11 cellular contexts compared by ENCODE assay signal in genomic region chr7:44258865-44259546, GRCh38. TPM values are rescaled to one million over a fixed set of nuclear protein-coding genes. Genes with fewer than 3 reads are reported as not detected.
DNase-seq lines count a peak whose midpoint lies in the region; ATAC-seq and TF ChIP-seq lines count a peak whose summit lies in the region.
"Had no signal": no experiment of that assay in that cellular context is flagged by ENCODE, and none has a peak within 500 bp of the region (broad histone marks: within the 10 kb centered on the region; RNA-seq: fewer than 3 reads in every experiment).

No MANE protein-coding gene starts in this region.

- no peaks in the 10 kb centered on the region for H4K20me1 ChIP-seq in DOHH2 (ENCODE audit: control insufficient read depth, insufficient read depth, low read depth, low read length)

- intact Hi-C loops in esophagus squamous epithelium (cut with DNase I): no loop called here
- intact Hi-C loops in sigmoid colon (cut with DNase I): no loop called here

- TF ChIP-seq EP300 in sigmoid colon (IDR thresholded peaks at IDR 0.05): no peak

- 61 to 75% methylated on average over 1 to 3 of the region's 14 CpGs for WGBS in esophagus squamous epithelium, 2 donors
- WGBS in sigmoid colon, 2 donors: 87 to 93% methylated on average over 14 of the region's 14 CpGs

- H3K9me2 ChIP-seq in DOHH2 (replicated peaks; ENCODE audit: control insufficient read depth, low read length): no peaks in the 10 kb centered on the region

- DNase-seq in activated CD8-positive, alpha-beta memory T cell treated with anti-CD3 and anti-CD28 coated beads, Interleukin-2, amount 50 U/mL, for 48 hours: peak; percentile 64
- DNase-seq in esophagus squamous epithelium (lab: John Stamatoyannopoulos, UW) (no peak), sigmoid colon (no peak), SKM-1 treated with dmso at 0.1 percent for 144 hours (lab: John Stamatoyannopoulos, UW; ENCODE audit: unreplicated experiment) (no peak), Kasumi-1 (lab: John Stamatoyannopoulos, UW) (no peak)
- no peak for DNase-seq in effector CD4-positive, alpha-beta T cell
- DNase-seq: KBM-7, NCI-H510A treated with DMSO at 0.1 percent for 48 hours, retina had no signal

- H3K79me2 ChIP-seq in DOHH2 (ENCODE audit: control insufficient read depth, low read length): no peaks in the 10 kb centered on the region

- H3K9me3 ChIP-seq in DOHH2 (ENCODE audit: control insufficient read depth, insufficient read depth, low read length) (peaks cover 6% of the 10 kb centered on the region; the same call in 1 of the 2 replicates), esophagus squamous epithelium (no peaks in the 10 kb centered on the region), sigmoid colon (no peaks in the 10 kb centered on the region)

- TF ChIP-seq CTCF in DOHH2 (IDR thresholded peaks at IDR 0.05; ENCODE audit: low read depth, low read length, poor library complexity, severe bottlenecking): no peak
- TF ChIP-seq CTCF in esophagus squamous epithelium (IDR thresholded peaks at IDR 0.05): no peak
- no peak for TF ChIP-seq CTCF in sigmoid colon (IDR thresholded peaks at IDR 0.05)

- no peak for ATAC-seq in GM19328 (IDR thresholded peaks at IDR 0.05; ENCODE audit: unreplicated experiment)

- TF ChIP-seq POLR2A in esophagus squamous epithelium (IDR thresholded peaks at IDR 0.05): no peak
- no peak for TF ChIP-seq POLR2A in sigmoid colon (IDR thresholded peaks at IDR 0.05)

- no peaks in the 10 kb centered on the region for H3F3A ChIP-seq in DOHH2 (ENCODE audit: control insufficient read depth, insufficient read depth)

- no peaks in the 10 kb centered on the region for H3K36me3 ChIP-seq in DOHH2 (ENCODE audit: control insufficient read depth, low read length)
- H3K36me3 ChIP-seq in esophagus squamous epithelium: no peaks in the 10 kb centered on the region
- no peaks in the 10 kb centered on the region for H3K36me3 ChIP-seq in sigmoid colon

- H3K27ac ChIP-seq in DOHH2 (ENCODE audit: low read depth, low read length) (no peak overlapping the region), esophagus squamous epithelium (peak overlapping the region; percentile 15 to 76 (median 71)), sigmoid colon (peak overlapping the region; percentile 19 to 69 (median 36))

- no peak overlapping the region for H3K4me3 ChIP-seq in DOHH2 (ENCODE audit: low read length)
- no peak overlapping the region for H3K4me3 ChIP-seq in esophagus squamous epithelium
- H3K4me3 ChIP-seq in sigmoid colon: no peak overlapping the region

- H3K4me2 ChIP-seq in DOHH2 (ENCODE audit: low read length): peak overlapping the region; percentile 75

- H3K27me3 ChIP-seq in DOHH2 (ENCODE audit: control insufficient read depth, low read length): peaks cover 6% of the 10 kb centered on the region; the same call in 1 of the 2 replicates
- H3K27me3 ChIP-seq in esophagus squamous epithelium: peaks cover 0 to 53% (median 0%) of the 10 kb centered on the region in 4 donors
- H3K27me3 ChIP-seq in sigmoid colon: peaks cover 0 to 9% (median 0%) of the 10 kb centered on the region in 3 donors

- H3K4me1 ChIP-seq in DOHH2 (ENCODE audit: control insufficient read depth, low read length) (peaks cover 39% of the 10 kb centered on the region), esophagus squamous epithelium (peaks cover 28 to 78% (median 51%) of the 10 kb centered on the region in 3 donors), sigmoid colon (peaks cover 0 to 26% (median 20%) of the 10 kb centered on the region in 4 donors)

RNA-seq across cellular contexts. Expression of gene YKT6, which starts 58.2 kb away (rescaled TPM):
- total RNA-seq in esophagus squamous epithelium (10 to 100 TPM; 56.3 to 91.8 (median 65.1) TPM), sigmoid colon (10 to 100 TPM; 39.2 to 50.1 (median 44.5) TPM)
- polyA plus RNA-seq in sigmoid colon: 10 to 100 TPM; 63.1 to 95.5 (median 73.3) TPM
